In the genomic region with DNA sequence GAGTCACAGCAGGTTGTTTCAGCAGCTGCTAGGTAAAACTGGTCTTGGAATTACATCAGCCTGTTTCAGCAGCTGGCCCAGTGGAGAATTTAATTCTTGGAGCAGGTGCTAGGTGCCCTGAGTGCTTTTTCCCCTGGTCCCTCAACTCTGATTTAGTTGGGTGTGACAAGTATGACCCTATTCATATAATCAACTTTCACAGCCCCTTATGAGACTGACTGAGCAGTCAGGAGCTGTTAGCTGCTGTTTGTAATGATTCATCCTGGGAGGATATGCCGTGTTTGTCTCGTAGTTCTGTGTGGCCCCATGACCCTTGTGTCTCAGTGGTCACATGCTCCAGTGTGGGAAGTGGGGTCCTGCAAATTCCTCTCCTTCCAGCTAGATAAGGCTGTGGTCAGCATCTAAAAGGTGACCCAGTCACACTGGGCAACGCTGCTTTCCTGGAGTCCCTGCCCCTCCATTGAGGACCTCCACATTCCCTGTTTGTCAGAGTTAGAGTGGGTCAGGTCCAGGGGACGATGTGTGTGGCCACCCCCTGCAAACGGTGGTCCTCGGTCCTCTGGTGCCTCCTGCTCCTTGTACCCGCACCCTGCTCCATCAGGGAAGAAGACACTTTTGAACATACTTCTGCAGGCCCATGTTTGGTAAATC, we compare ENCODE assay signal across 24 cellular contexts. TPM values are rescaled to one million over a fixed set of nuclear protein-coding genes. Genes with fewer than 3 reads are reported as not detected.
DNase-seq lines count a peak whose midpoint lies in the region; ATAC-seq, FAIRE-seq and TF ChIP-seq lines count a peak whose summit lies in the region.
"Had no signal": no experiment of that assay in that cellular context is flagged by ENCODE, and none has a peak within 500 bp of the region (broad histone marks: within the 10 kb centered on the region; RNA-seq: fewer than 3 reads in every experiment).

No MANE protein-coding gene starts in this region.

- no peak for FAIRE-seq in astrocyte (lab: Jason Lieb, UNC)
- FAIRE-seq: pancreas, urothelium cell line had no signal

- H3K27me3 Mint-ChIP-seq in HFFc6 (ENCODE audit: insufficient read depth) (peaks cover 22% of the 10 kb centered on the region), astrocyte (ENCODE audit: low read depth, unreplicated experiment) (peaks cover 6% of the 10 kb centered on the region)

- H3K4me2 ChIP-seq in astrocyte (ENCODE audit: low read length): no peak overlapping the region

- H3K36me3 ChIP-seq in astrocyte (ENCODE audit: insufficient read depth, low read length) (no peaks in the 10 kb centered on the region), vagina (no peaks in the 10 kb centered on the region)
- H3K36me3 ChIP-seq: gastroesophageal sphincter, pancreas had no signal

- H3K9ac ChIP-seq in astrocyte (ENCODE audit: low read length): no peak overlapping the region

- no peaks in the 10 kb centered on the region for H4K20me1 ChIP-seq in astrocyte (ENCODE audit: insufficient read depth, low read length)

- H3K27ac ChIP-seq in astrocyte (ENCODE audit: low read depth, low read length) (no peak overlapping the region), vagina (no peak overlapping the region)
- H3K27ac ChIP-seq: epithelial cell of prostate, gastroesophageal sphincter, pancreas, VCaP had no signal

- DNase-seq in COLO668 (lab: John Stamatoyannopoulos, UW; ENCODE audit: unreplicated experiment): peak; percentile 1
- peak; percentile 15 for DNase-seq in HFFc6
- DNase-seq in astrocyte (ENCODE audit: low read depth): peak; percentile 30
- peak; percentile 68 for DNase-seq in iris pigment epithelial cell (ENCODE audit: low read depth)
- no peak for DNase-seq in midbrain (lab: John Stamatoyannopoulos, UW)
- DNase-seq in posterior vena cava (ENCODE audit: low spot score): no peak
- no peak for DNase-seq in vagina (ENCODE audit: extremely low spot score in 2 of 2)
- DNase-seq: activated naive CD4-positive, alpha-beta T cell treated with anti-CD3 and anti-CD28 coated beads, Interleukin-2, amount 10 ng/mL, durations not matched to agents 7 days and 5 days; CD8-positive, alpha-beta memory T cell; Karpas-422; NCI-H1436 treated with DMSO at 0.1 percent for 48 hours; NCI-H446; Right ventricle myocardium superior; stimulated activated CD4-positive, alpha-beta T cell treated with anti-CD3 and anti-CD28 coated beads, Interleukin-4, amount 100 ng/mL, for 1 hour had no signal

- TF ChIP-seq POLR2A in vagina (IDR thresholded peaks at IDR 0.05): no peak

- H2AFZ ChIP-seq in astrocyte (ENCODE audit: low read depth, low read length): no peak overlapping the region

- H3K4me3 Mint-ChIP-seq in HFFc6 (no peak overlapping the region), astrocyte (ENCODE audit: unreplicated experiment) (no peak overlapping the region)
- H3K4me3 Mint-ChIP-seq: activated naive CD4-positive, alpha-beta T cell treated with anti-CD3 and anti-CD28 coated beads, Interleukin-2, amount 10 ng/mL, durations not matched to agents 7 days and 5 days; CD8-positive, alpha-beta memory T cell had no signal

- H3K36me3 Mint-ChIP-seq in HFFc6 (ENCODE audit: low read depth): no peaks in the 10 kb centered on the region
- peaks cover 14% of the 10 kb centered on the region for H3K36me3 Mint-ChIP-seq in astrocyte (ENCODE audit: low read depth, unreplicated experiment)
- H3K36me3 Mint-ChIP-seq: activated naive CD4-positive, alpha-beta T cell treated with anti-CD3 and anti-CD28 coated beads, Interleukin-2, amount 10 ng/mL, durations not matched to agents 7 days and 5 days; CD8-positive, alpha-beta memory T cell had no signal

- intact Hi-C loops in posterior vena cava (cut with DNase I): loop anchor here (5.0 to 10.0 kb wide), 3 partner anchors 205 to 282 kb away; partner anchors contain the start of gene PALD1 (in 1 of the 2)
- intact Hi-C loops in vagina (cut with DNase I): no loop called here

- H3K27me3 ChIP-seq in astrocyte (ENCODE audit: insufficient read depth, low read length) (no peaks in the 10 kb centered on the region), vagina (no peaks in the 10 kb centered on the region)
- H3K27me3 ChIP-seq: pancreas had no signal

- H3K9me3 Mint-ChIP-seq in HFFc6 (no peaks in the 10 kb centered on the region), astrocyte (ENCODE audit: unreplicated experiment) (no peaks in the 10 kb centered on the region)
- H3K9me3 Mint-ChIP-seq: activated naive CD4-positive, alpha-beta T cell treated with anti-CD3 and anti-CD28 coated beads, Interleukin-2, amount 10 ng/mL, durations not matched to agents 7 days and 5 days; CD8-positive, alpha-beta memory T cell had no signal

- H3K4me1 Mint-ChIP-seq in HFFc6 (ENCODE audit: low read depth) (peaks cover 17% of the 10 kb centered on the region; the same call in 1 of the 2 replicates), astrocyte (ENCODE audit: low read depth, unreplicated experiment) (peaks cover 27% of the 10 kb centered on the region)
- H3K4me1 Mint-ChIP-seq: activated naive CD4-positive, alpha-beta T cell treated with anti-CD3 and anti-CD28 coated beads, Interleukin-2, amount 10 ng/mL, durations not matched to agents 7 days and 5 days had no signal

- no peaks in the 10 kb centered on the region for H3K79me2 ChIP-seq in astrocyte (ENCODE audit: insufficient read depth, low read length)

- no peak for ATAC-seq in GM21423 (IDR thresholded peaks at IDR 0.05; ENCODE audit: unreplicated experiment)
- ATAC-seq: gastroesophageal sphincter, pancreas had no signal

- H3K4me3 ChIP-seq in astrocyte (ENCODE audit: insufficient read depth, low read depth, low read length): no peak overlapping the region
- no peak overlapping the region for H3K4me3 ChIP-seq in vagina
- H3K4me3 ChIP-seq: gastroesophageal sphincter, pancreas had no signal

- TF ChIP-seq CTCF in HFFc6 (IDR thresholded peaks at IDR 0.05): no peak
- no peak for TF ChIP-seq CTCF in astrocyte (IDR thresholded peaks at IDR 0.05; ENCODE audit: insufficient read depth, low read depth, low read length)
- no peak for TF ChIP-seq CTCF in vagina (IDR thresholded peaks at IDR 0.05)

- no peaks in the 10 kb centered on the region for H3K9me3 ChIP-seq in astrocyte (ENCODE audit: insufficient read depth, low read depth, low read length)
- no peaks in the 10 kb centered on the region for H3K9me3 ChIP-seq in vagina
- H3K9me3 ChIP-seq: gastroesophageal sphincter, pancreas had no signal

- H3K27ac Mint-ChIP-seq in HFFc6 (no peak overlapping the region), astrocyte (ENCODE audit: unreplicated experiment) (peak overlapping the region; percentile 53)
- H3K27ac Mint-ChIP-seq: activated naive CD4-positive, alpha-beta T cell treated with anti-CD3 and anti-CD28 coated beads, Interleukin-2, amount 10 ng/mL, durations not matched to agents 7 days and 5 days; CD8-positive, alpha-beta memory T cell had no signal

- peaks cover 20% of the 10 kb centered on the region for H3K4me1 ChIP-seq in astrocyte (ENCODE audit: insufficient read depth, low read length)
- no peaks in the 10 kb centered on the region for H3K4me1 ChIP-seq in vagina
- H3K4me1 ChIP-seq: pancreas had no signal

RNA-seq across cellular contexts. Expression of gene TBATA, which starts 28.3 kb away (rescaled TPM):
- not detected for total RNA-seq in HFFc6 (2021; fragmentation: NEBNext Ultra II Directional; extraction: Animal tissue kit (Norgen Biotek cat#: 25700))
- total RNA-seq in astrocyte (not detected in 2 replicates), posterior vena cava (not detected), vagina (not detected)
- total RNA-seq: CD8-positive, alpha-beta memory T cell; dermis microvascular lymphatic vessel endothelial cell; gastroesophageal sphincter; liver; pancreas; Right ventricle myocardium superior; skeletal muscle tissue; T-helper 1 cell treated with Interleukin-12 subunit alpha and Interleukin-12 subunit beta and Interleukin-4 antibody, amounts not matched to agents 30 ng/mL and 1 ng/mL, for 36 hours had no signal

RNA-seq across cellular contexts. Expression of gene SGPL1, which starts 58.9 kb away (rescaled TPM):
- total RNA-seq in HFFc6 (2021; fragmentation: NEBNext Ultra II Directional; extraction: Animal tissue kit (Norgen Biotek cat#: 25700)): 10 to 100 TPM; 22.4 to 30.9 (median 26.0) TPM
- total RNA-seq in astrocyte: 101 and 108 TPM in 2 replicates
- 10 to 100 TPM; 27.9 to 37.2 TPM for total RNA-seq in posterior vena cava
- total RNA-seq in vagina: 33.1 TPM

Comparison
In these comparisons a context has a peak if more than half of its experiments do, and no peak if none do; other contexts are left out.
1. DNase-seq: peak in COLO668 (single experiment), HFFc6 (single experiment), astrocyte (single experiment) and iris pigment epithelial cell (single experiment); none in midbrain (single experiment), posterior vena cava (single experiment) and vagina (0 of 2).